In genomic region chr13:45226024-45226423, GRCh38 we compare ENCODE assay signal across 28 cellular contexts. TPM values are rescaled to one million over a fixed set of nuclear protein-coding genes. Genes with fewer than 3 reads are reported as not detected.
"Had no signal": no experiment of that assay in that cellular context is flagged by ENCODE, and none has a peak within 500 bp of the region (broad histone marks: within the 10 kb centered on the region; RNA-seq: fewer than 3 reads in every experiment).

No MANE protein-coding gene starts in this region.

- H3K27me3 Mint-ChIP-seq: naive B cell, progenitor cell of endocrine pancreas had no signal

- H3K27ac Mint-ChIP-seq: activated T-cell treated with anti-CD3 and anti-CD28 coated beads, Interleukin-2, amount 50 U/mL, for 72 hours; nephron progenitor cell; progenitor cell of endocrine pancreas had no signal

- DNase-seq: activated CD4-positive, alpha-beta T cell treated with anti-CD3 and anti-CD28 coated beads for 4 hours; activated CD4-positive, alpha-beta T cell treated with anti-CD3 and anti-CD28 coated beads, Interleukin-2, amount 50 U/mL, for 4 hours; activated effector memory CD4-positive, alpha-beta T cell treated with Interleukin-2 at 50 U/mL for 16 hours; activated naive CD4-positive, alpha-beta T cell treated with Interleukin-2 at 50 U/mL for 16 hours; activated T-cell treated with anti-CD3 and anti-CD28 coated beads for 4 hours; activated T-cell treated with anti-CD3 and anti-CD28 coated beads, Interleukin-2, amount 50 U/mL, for 72 hours; central memory CD4-positive, alpha-beta T cell; head of caudate nucleus; hippocampal formation; kidney; left colon; mammary epithelial cell; naive B cell; nephron progenitor cell; ovary; stimulated activated CD4-positive, alpha-beta T cell treated with anti-CD3 and anti-CD28 coated beads, Interleukin-15, amount 100 ng/mL, for 24 hours; stimulated activated CD4-positive, alpha-beta T cell treated with anti-CD3 and anti-CD28 coated beads, Interleukin-2, amount 100 ng/mL, for 24 hours; stimulated activated naive CD4-positive, alpha-beta T cell treated with Interleukin-2 at 50 U/mL for 16 hours; trophoblast cell had no signal

- H3K9me3 Mint-ChIP-seq: activated T-cell treated with anti-CD3 and anti-CD28 coated beads, Interleukin-2, amount 50 U/mL, for 72 hours; naive B cell; nephron progenitor cell had no signal

- H3K36me3 ChIP-seq: breast epithelium, ovary, thoracic aorta had no signal

- H3K4me1 Mint-ChIP-seq: nephron progenitor cell had no signal

- H3K9me3 ChIP-seq: breast epithelium, ovary, thoracic aorta had no signal

- H3K4me3 ChIP-seq: breast epithelium, ovary, smooth muscle cell, thoracic aorta had no signal

- H3K4me3 Mint-ChIP-seq: activated T-cell treated with anti-CD3 and anti-CD28 coated beads, Interleukin-2, amount 50 U/mL, for 72 hours; naive B cell; nephron progenitor cell had no signal

- H3K4me1 ChIP-seq: breast epithelium had no signal

- H3K4me2 ChIP-seq: smooth muscle cell had no signal

- ATAC-seq: activated T-cell treated with anti-CD3 and anti-CD28 coated beads, Interleukin-2, amount 50 U/mL, for 72 hours; left colon had no signal

- H3K27me3 ChIP-seq: breast epithelium, ovary had no signal

- H3K27ac ChIP-seq: breast epithelium, ovary, thoracic aorta, VCaP had no signal

RNA-seq across cellular contexts. Expression of gene KCTD4, which starts 25.2 kb away (rescaled TPM):
- total RNA-seq: activated T-cell treated with anti-CD3 and anti-CD28 coated beads, Interleukin-2, amount 50 U/mL, for 72 hours; endothelial cell of umbilical vein; liver; ovary; progenitor cell of endocrine pancreas; smooth muscle cell; subcutaneous adipose tissue; T-helper 1 cell treated with Interleukin-12 subunit alpha and Interleukin-12 subunit beta and Interleukin-4 antibody, amounts not matched to agents 30 ng/mL and 1 ng/mL, for 36 hours; thoracic aorta had no signal
- polyA plus RNA-seq: endothelial cell of umbilical vein, ovary, smooth muscle cell had no signal
